ENCODE assay signal across 8 cellular contexts in the genomic region with DNA sequence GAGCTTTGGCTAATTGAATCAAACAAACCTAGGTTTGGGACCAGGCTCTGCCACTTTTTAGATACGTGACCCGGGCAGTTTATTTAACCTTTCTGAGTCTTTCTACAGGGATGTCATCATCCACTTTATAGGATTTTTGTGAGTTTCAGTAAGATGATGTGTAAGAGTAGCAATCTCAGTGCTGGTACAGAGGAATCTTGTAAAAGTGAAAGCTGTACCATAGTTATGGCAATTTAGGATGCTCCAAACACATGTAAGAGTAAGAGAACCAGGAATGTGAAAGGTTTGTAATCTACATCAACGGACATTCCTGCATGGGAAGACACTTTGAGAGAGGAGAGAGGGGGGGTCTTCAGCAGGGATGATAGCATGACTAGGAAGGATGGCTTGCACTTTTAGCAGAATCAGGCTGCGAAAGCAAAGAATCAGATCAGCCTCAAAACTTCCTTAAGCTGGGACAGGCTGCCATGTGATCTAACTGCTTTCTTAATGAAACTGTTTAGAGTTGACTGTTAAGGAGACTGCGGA. TPM values are rescaled to one million over a fixed set of nuclear protein-coding genes. Genes with fewer than 3 reads are reported as not detected.
DNase-seq lines count a peak whose midpoint lies in the region; ATAC-seq and TF ChIP-seq lines count a peak whose summit lies in the region.

No MANE protein-coding gene starts in this region.

- CTCF ChIA-PET in naive thymus-derived CD4-positive, alpha-beta T cell (lab: Charles Lee): no interaction called here

- peaks cover 28 to 65% (median 50%) of the 10 kb centered on the region in 7 donors for H3K4me1 Mint-ChIP-seq in naive thymus-derived CD4-positive, alpha-beta T cell

- no peaks in the 10 kb centered on the region for H3K27me3 ChIP-seq in naive thymus-derived CD4-positive, alpha-beta T cell (ENCODE audit: control insufficient read depth in 2 of 2, insufficient read depth in 2 of 2, low read length in 2 of 2)

- peaks cover 17 to 40% (median 18%) of the 10 kb centered on the region in 3 experiments for H3K36me3 ChIP-seq in naive thymus-derived CD4-positive, alpha-beta T cell (ENCODE audit: control insufficient read depth in 2 of 3, insufficient read depth in 3 of 3, low read length in 3 of 3)

- no peaks in the 10 kb centered on the region for H3K9me3 ChIP-seq in naive thymus-derived CD4-positive, alpha-beta T cell (ENCODE audit: control insufficient read depth in 2 of 3, low read length in 3 of 3)

- no peak for ATAC-seq in naive thymus-derived CD4-positive, alpha-beta T cell
- ATAC-seq in HG03196 (IDR thresholded peaks at IDR 0.05; ENCODE audit: unreplicated experiment): no peak

- H3K4me3 Mint-ChIP-seq in naive thymus-derived CD4-positive, alpha-beta T cell: peak overlapping the region; percentile 91 to 98 (median 96)

- H3K36me3 Mint-ChIP-seq in naive thymus-derived CD4-positive, alpha-beta T cell: peaks cover 12 to 33% (median 17%) of the 10 kb centered on the region in 5 donors

- POLR2A ChIA-PET in naive thymus-derived CD4-positive, alpha-beta T cell (lab: Charles Lee): interaction anchor here (0.5 to 1.8 kb wide), 5 partner anchors 11 to 567 kb away, joined by 3 to 7 read pairs (median 5); a partner anchor contains a TSS

- H3K27me3 Mint-ChIP-seq in naive thymus-derived CD4-positive, alpha-beta T cell: peaks cover 0 to 4% (median 0%) of the 10 kb centered on the region in 5 donors

- intact Hi-C loops in naive thymus-derived CD4-positive, alpha-beta T cell (cut with micrococcal nuclease): loop anchor here (2.0 to 5.0 kb wide), 5 partner anchors 268 to 801 kb away; a partner anchor contains a TSS
- intact Hi-C loops in posterior cingulate gyrus (cut with DNase I): no loop called here

- H3K4me3 ChIP-seq in AG10803 (ENCODE audit: low read length) (peak overlapping the region; percentile 96), coronary artery (peak overlapping the region; percentile 96)
- H3K4me3 ChIP-seq in Jurkat, Clone E6-1 (ENCODE audit: low read length): peak overlapping the region; percentile 99
- H3K4me3 ChIP-seq in naive thymus-derived CD4-positive, alpha-beta T cell (ENCODE audit: low read length): peak overlapping the region; percentile 87

- no peaks in the 10 kb centered on the region for H3K9me3 Mint-ChIP-seq in naive thymus-derived CD4-positive, alpha-beta T cell

- DNase-seq in AG10803 (ENCODE audit: low read depth): peak; percentile 11
- no peak for DNase-seq in Jurkat, Clone E6-1 (ENCODE audit: low read depth, low spot score)
- DNase-seq in coronary artery (ENCODE audit: low spot score): no peak
- DNase-seq in naive thymus-derived CD4-positive, alpha-beta T cell: no peak
- no peak for DNase-seq in posterior cingulate gyrus
- no peak for DNase-seq in effector CD4-positive, alpha-beta T cell
- DNase-seq in HuH-7.5 (ENCODE audit: low spot score): no peak

- H3K27ac ChIP-seq in coronary artery: peak overlapping the region in 1 of 2 donors; percentile 72
- peak overlapping the region; percentile 94 for H3K27ac ChIP-seq in naive thymus-derived CD4-positive, alpha-beta T cell (ENCODE audit: low read depth, low read length)

- TF ChIP-seq CTCF in AG10803 (conservative IDR thresholded peaks at IDR 0.05; ENCODE audit: low read length): no peak
- no peak for TF ChIP-seq CTCF in coronary artery (IDR thresholded peaks at IDR 0.05)

- H3K4me1 ChIP-seq in naive thymus-derived CD4-positive, alpha-beta T cell (ENCODE audit: control insufficient read depth in 2 of 2, insufficient read depth in 2 of 2, low read length in 2 of 2): peaks cover 11 to 16% of the 10 kb centered on the region in 2 donors

- H3K27ac Mint-ChIP-seq in naive thymus-derived CD4-positive, alpha-beta T cell: peak overlapping the region; percentile 91 to 98 (median 96)

RNA-seq across cellular contexts. Expression of a gene that starts 1.0 kb away (rescaled TPM):
- 187 TPM for polyA plus RNA-seq in Jurkat, Clone E6-1 (2012; ENCODE audit: insufficient read depth, insufficient read length)
- total RNA-seq in naive thymus-derived CD4-positive, alpha-beta T cell: 10 to 100 TPM; 45.1 to 98.5 (median 58.8) TPM
- 10 to 100 TPM; 54.5 to 91.6 TPM for polyA plus RNA-seq in naive thymus-derived CD4-positive, alpha-beta T cell

RNA-seq across cellular contexts. Expression of a gene that starts 20.3 kb away (rescaled TPM):
- 34.5 TPM for polyA plus RNA-seq in Jurkat, Clone E6-1 (2012; ENCODE audit: insufficient read depth, insufficient read length)
- 10 to 100 TPM; 33.7 to 56.5 (median 40.6) TPM for total RNA-seq in naive thymus-derived CD4-positive, alpha-beta T cell
- polyA plus RNA-seq in naive thymus-derived CD4-positive, alpha-beta T cell: 10 to 100 TPM in 1 of 2 donors, 1 to 10 TPM in 1; 9.7 to 31.0 TPM

RNA-seq across cellular contexts. Expression of a gene that starts 33.0 kb away (rescaled TPM):
- 75.5 TPM for polyA plus RNA-seq in Jurkat, Clone E6-1 (2012; ENCODE audit: insufficient read depth, insufficient read length)
- total RNA-seq in naive thymus-derived CD4-positive, alpha-beta T cell: 100 to 1,000 TPM; 101 to 152 (median 115) TPM
- polyA plus RNA-seq in naive thymus-derived CD4-positive, alpha-beta T cell: 10 to 100 TPM; 26.2 to 45.8 TPM
